Comparison of ENCODE assay signal across 18 cellular contexts in the genomic region with DNA sequence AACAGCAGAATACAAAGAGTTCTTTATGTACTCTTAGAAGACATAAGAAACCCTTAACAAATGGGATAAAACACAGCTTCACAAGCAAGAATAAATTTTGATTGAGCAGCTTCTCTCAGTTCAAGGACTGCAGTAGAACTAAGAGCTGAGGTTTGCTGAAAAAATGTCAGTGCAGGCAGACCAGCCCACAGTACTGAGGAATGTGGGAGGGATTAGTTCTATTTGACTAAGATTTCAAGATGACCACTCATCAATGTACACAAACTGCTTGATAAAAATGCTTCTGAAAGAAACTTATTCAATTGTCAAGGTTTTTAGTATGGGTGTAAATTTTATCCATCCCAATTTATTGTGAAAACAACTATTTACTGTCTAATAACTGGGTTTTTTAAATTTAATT.
DNase-seq lines count a peak whose midpoint lies in the region; ATAC-seq and TF ChIP-seq lines count a peak whose summit lies in the region.
"Had no signal": no experiment of that assay in that cellular context is flagged by ENCODE, and none has a peak within 500 bp of the region (broad histone marks: within the 10 kb centered on the region; RNA-seq: fewer than 3 reads in every experiment).

No MANE protein-coding gene starts in this region.

- no peak overlapping the region for H3K4me3 ChIP-seq in AG04449 (ENCODE audit: low read depth, low read length)
- no peak overlapping the region for H3K4me3 ChIP-seq in astrocyte of the cerebellum (ENCODE audit: low read depth, low read length)
- H3K4me3 ChIP-seq in CD8-positive, alpha-beta memory T cell (ENCODE audit: low read length), result no peak overlapping the region
- H3K4me3 ChIP-seq: coronary artery, pancreas, spleen, stomach had no signal

- no peak overlapping the region for H3K4me3 Mint-ChIP-seq in CD8-positive, alpha-beta memory T cell
- H3K4me3 Mint-ChIP-seq in stimulated activated effector memory CD8-positive, alpha-beta T cell treated with anti-CD3 and anti-CD28 coated beads, Interleukin-12 subunit alpha, Interleukin-12 subunit beta, amount 100 ng/mL, for 72 hours, result no peak overlapping the region
- H3K4me3 Mint-ChIP-seq in mesothelial cell of epicardium, result no peak overlapping the region
- H3K4me3 Mint-ChIP-seq: activated naive CD8-positive, alpha-beta T cell treated with anti-CD3 and anti-CD28 coated beads, Interleukin-2, amount 50 U/mL, for 24 hours had no signal

- no peaks in the 10 kb centered on the region for H3K4me1 Mint-ChIP-seq in CD8-positive, alpha-beta memory T cell
- H3K4me1 Mint-ChIP-seq in stimulated activated effector memory CD8-positive, alpha-beta T cell treated with anti-CD3 and anti-CD28 coated beads, Interleukin-12 subunit alpha, Interleukin-12 subunit beta, amount 100 ng/mL, for 72 hours, result no peaks in the 10 kb centered on the region
- peaks cover 10% of the 10 kb centered on the region for H3K4me1 Mint-ChIP-seq in mesothelial cell of epicardium
- H3K4me1 Mint-ChIP-seq: activated naive CD8-positive, alpha-beta T cell treated with anti-CD3 and anti-CD28 coated beads, Interleukin-2, amount 50 U/mL, for 24 hours had no signal

- peaks cover 0 to 2% (median 0%) of the 10 kb centered on the region in 5 donors for H3K9me3 Mint-ChIP-seq in CD8-positive, alpha-beta memory T cell
- H3K9me3 Mint-ChIP-seq in stimulated activated effector memory CD8-positive, alpha-beta T cell treated with anti-CD3 and anti-CD28 coated beads, Interleukin-12 subunit alpha, Interleukin-12 subunit beta, amount 100 ng/mL, for 72 hours, result no peaks in the 10 kb centered on the region
- H3K9me3 Mint-ChIP-seq in mesothelial cell of epicardium, result no peaks in the 10 kb centered on the region
- H3K9me3 Mint-ChIP-seq: activated naive CD8-positive, alpha-beta T cell treated with anti-CD3 and anti-CD28 coated beads, Interleukin-2, amount 50 U/mL, for 24 hours had no signal

- no peak overlapping the region for H3K27ac Mint-ChIP-seq in CD8-positive, alpha-beta memory T cell
- H3K27ac Mint-ChIP-seq in stimulated activated effector memory CD8-positive, alpha-beta T cell treated with anti-CD3 and anti-CD28 coated beads, Interleukin-12 subunit alpha, Interleukin-12 subunit beta, amount 100 ng/mL, for 72 hours, result no peak overlapping the region
- H3K27ac Mint-ChIP-seq in mesothelial cell of epicardium, result no peak overlapping the region
- H3K27ac Mint-ChIP-seq: activated naive CD8-positive, alpha-beta T cell treated with anti-CD3 and anti-CD28 coated beads, Interleukin-2, amount 50 U/mL, for 24 hours had no signal

- peaks cover 3 to 7% of the 10 kb centered on the region in 2 donors for H3K27me3 Mint-ChIP-seq in CD8-positive, alpha-beta memory T cell
- no peaks in the 10 kb centered on the region for H3K27me3 Mint-ChIP-seq in mesothelial cell of epicardium (ENCODE audit: low read depth)
- H3K27me3 Mint-ChIP-seq: activated naive CD8-positive, alpha-beta T cell treated with anti-CD3 and anti-CD28 coated beads, Interleukin-2, amount 50 U/mL, for 24 hours had no signal

- no peaks in the 10 kb centered on the region for H3K36me3 Mint-ChIP-seq in CD8-positive, alpha-beta memory T cell
- H3K36me3 Mint-ChIP-seq in stimulated activated effector memory CD8-positive, alpha-beta T cell treated with anti-CD3 and anti-CD28 coated beads, Interleukin-12 subunit alpha, Interleukin-12 subunit beta, amount 100 ng/mL, for 72 hours, result no peaks in the 10 kb centered on the region
- no peaks in the 10 kb centered on the region for H3K36me3 Mint-ChIP-seq in mesothelial cell of epicardium

- TF ChIP-seq CTCF in AG04449 (IDR thresholded peaks at IDR 0.05; ENCODE audit: insufficient read depth, low read length, missing control alignments) (no peak), astrocyte of the cerebellum (IDR thresholded peaks at IDR 0.05; ENCODE audit: low read depth, low read length, missing control alignments) (no peak), mesothelial cell of epicardium (IDR thresholded peaks at IDR 0.05; ENCODE audit: unreplicated experiment) (no peak)

- ATAC-seq in stimulated activated effector memory CD8-positive, alpha-beta T cell treated with anti-CD3 and anti-CD28 coated beads, Interleukin-12 subunit alpha, Interleukin-12 subunit beta, amount 100 ng/mL, for 72 hours, result no peak
- ATAC-seq: activated naive CD8-positive, alpha-beta T cell treated with anti-CD3 and anti-CD28 coated beads, Interleukin-2, amount 50 U/mL, for 24 hours; pancreas had no signal

- in situ Hi-C loops in astrocyte of the cerebellum (cut with HindIII; ENCODE audit: low sequenced_read_pairs), result no loop called here

- DNase-seq in AG04449 (ENCODE audit: low read depth, low spot score) (peak; percentile 23), HCEC 1CT (peak; percentile 10), astrocyte of the cerebellum (ENCODE audit: low read depth) (peak; percentile 27), left kidney (ENCODE audit: low read depth, low spot score) (peak; percentile 77), inferior parietal cortex (ENCODE audit: extremely low spot score) (no peak), mesothelial cell of epicardium (ENCODE audit: low spot score in 2 of 2, unreplicated experiment in 2 of 2) (no peak)
- no peak for DNase-seq in CD8-positive, alpha-beta memory T cell
- DNase-seq in stimulated activated effector memory CD8-positive, alpha-beta T cell treated with anti-CD3 and anti-CD28 coated beads, Interleukin-12 subunit alpha, Interleukin-12 subunit beta, amount 100 ng/mL, for 72 hours (ENCODE audit: low spot score in 2 of 2), result no peak
- DNase-seq: activated CD4-positive, alpha-beta T cell treated with anti-CD3 and anti-CD28 coated beads, Interleukin-2, amount 50 U/mL, for 1 hour; activated naive CD8-positive, alpha-beta T cell treated with anti-CD3 and anti-CD28 coated beads, Interleukin-2, amount 50 U/mL, for 24 hours; activated T-cell treated with anti-CD3 and anti-CD28 coated beads, Interleukin-2, amount 50 U/mL, for 48 hours; BE2C; Kasumi-1; NCI-H1930; pancreas; spleen; stomach had no signal

- CTCF ChIA-PET in AG04449 (lab: Yijun Ruan, JAX), result no interaction called here
- CTCF ChIA-PET in CD8-positive, alpha-beta memory T cell (lab: Charles Lee), result no interaction called here

- H3K36me3 ChIP-seq in CD8-positive, alpha-beta memory T cell (ENCODE audit: insufficient read depth, low read length), result no peaks in the 10 kb centered on the region
- H3K36me3 ChIP-seq: BE2C, pancreas, spleen, stomach had no signal

- H3K4me1 ChIP-seq in CD8-positive, alpha-beta memory T cell (ENCODE audit: insufficient read depth, low read length), result no peaks in the 10 kb centered on the region
- H3K4me1 ChIP-seq: pancreas, spleen, stomach had no signal

- peaks cover 6% of the 10 kb centered on the region for H3K27me3 ChIP-seq in CD8-positive, alpha-beta memory T cell (ENCODE audit: insufficient read depth, low read length, poor library complexity, severe bottlenecking)
- H3K27me3 ChIP-seq: BE2C, pancreas, spleen, stomach had no signal

- POLR2A ChIA-PET in AG04449 (lab: Yijun Ruan, JAX), result no interaction called here
- POLR2A ChIA-PET in CD8-positive, alpha-beta memory T cell (lab: Charles Lee), result no interaction called here

- H3K9me3 ChIP-seq in CD8-positive, alpha-beta memory T cell (ENCODE audit: low read length), result no peaks in the 10 kb centered on the region
- H3K9me3 ChIP-seq: BE2C, pancreas, spleen, stomach had no signal

- H3K27ac ChIP-seq in CD8-positive, alpha-beta memory T cell (ENCODE audit: low read depth, low read length), result no peak overlapping the region
- H3K27ac ChIP-seq: coronary artery, pancreas, spleen, stomach had no signal

Comparison
In these comparisons a context has a peak if more than half of its experiments do, and no peak if none do; other contexts are left out.
1. DNase-seq: peak in AG04449 (single experiment), HCEC 1CT (single experiment), astrocyte of the cerebellum (single experiment) and left kidney (single experiment); none in CD8-positive, alpha-beta memory T cell (0 of 5), stimulated activated effector memory CD8-positive, alpha-beta T cell treated with anti-CD3 and anti-CD28 coated beads, Interleukin-12 subunit alpha, Interleukin-12 subunit beta, amount 100 ng/mL, for 72 hours (0 of 2), inferior parietal cortex (single experiment) and mesothelial cell of epicardium (0 of 2).